ENCODE assay signal across 1 cellular context in genomic region chr12:123232807-123233504, GRCh38.
TF ChIP-seq lines count a peak whose summit lies in the region.

A gene with protein sequence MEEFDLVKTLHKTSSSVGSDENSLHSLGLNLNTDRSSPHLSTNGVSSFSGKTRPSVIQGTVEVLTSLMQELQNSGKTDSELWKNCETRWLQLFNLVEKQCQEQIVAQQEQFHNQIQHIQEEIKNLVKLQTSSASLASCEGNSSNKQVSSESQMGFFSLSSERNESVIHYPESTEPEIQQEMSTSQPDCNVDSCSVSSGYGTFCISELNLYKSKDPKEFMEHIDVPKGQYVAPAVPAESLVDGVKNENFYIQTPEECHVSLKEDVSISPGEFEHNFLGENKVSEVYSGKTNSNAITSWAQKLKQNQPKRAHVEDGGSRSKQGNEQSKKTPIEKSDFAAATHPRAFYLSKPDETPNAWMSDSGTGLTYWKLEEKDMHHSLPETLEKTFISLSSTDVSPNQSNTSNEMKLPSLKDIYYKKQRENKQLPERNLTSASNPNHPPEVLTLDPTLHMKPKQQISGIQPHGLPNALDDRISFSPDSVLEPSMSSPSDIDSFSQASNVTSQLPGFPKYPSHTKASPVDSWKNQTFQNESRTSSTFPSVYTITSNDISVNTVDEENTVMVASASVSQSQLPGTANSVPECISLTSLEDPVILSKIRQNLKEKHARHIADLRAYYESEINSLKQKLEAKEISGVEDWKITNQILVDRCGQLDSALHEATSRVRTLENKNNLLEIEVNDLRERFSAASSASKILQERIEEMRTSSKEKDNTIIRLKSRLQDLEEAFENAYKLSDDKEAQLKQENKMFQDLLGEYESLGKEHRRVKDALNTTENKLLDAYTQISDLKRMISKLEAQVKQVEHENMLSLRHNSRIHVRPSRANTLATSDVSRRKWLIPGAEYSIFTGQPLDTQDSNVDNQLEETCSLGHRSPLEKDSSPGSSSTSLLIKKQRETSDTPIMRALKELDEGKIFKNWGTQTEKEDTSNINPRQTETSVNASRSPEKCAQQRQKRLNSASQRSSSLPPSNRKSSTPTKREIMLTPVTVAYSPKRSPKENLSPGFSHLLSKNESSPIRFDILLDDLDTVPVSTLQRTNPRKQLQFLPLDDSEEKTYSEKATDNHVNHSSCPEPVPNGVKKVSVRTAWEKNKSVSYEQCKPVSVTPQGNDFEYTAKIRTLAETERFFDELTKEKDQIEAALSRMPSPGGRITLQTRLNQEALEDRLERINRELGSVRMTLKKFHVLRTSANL (minus strand): TSS chr12:123233141. CDS start chr12:123230364, 2,777 bp downstream.
Gene MTRFR (plus strand): TSS chr12:123233436. CDS start chr12:123253675, 20,239 bp downstream.

TF ChIP-seq in K562, 482 proteins besides CTCF, POLR2A, EP300 and RAD21 (continued from another document):
- TF ChIP-seq, protein P1, sequence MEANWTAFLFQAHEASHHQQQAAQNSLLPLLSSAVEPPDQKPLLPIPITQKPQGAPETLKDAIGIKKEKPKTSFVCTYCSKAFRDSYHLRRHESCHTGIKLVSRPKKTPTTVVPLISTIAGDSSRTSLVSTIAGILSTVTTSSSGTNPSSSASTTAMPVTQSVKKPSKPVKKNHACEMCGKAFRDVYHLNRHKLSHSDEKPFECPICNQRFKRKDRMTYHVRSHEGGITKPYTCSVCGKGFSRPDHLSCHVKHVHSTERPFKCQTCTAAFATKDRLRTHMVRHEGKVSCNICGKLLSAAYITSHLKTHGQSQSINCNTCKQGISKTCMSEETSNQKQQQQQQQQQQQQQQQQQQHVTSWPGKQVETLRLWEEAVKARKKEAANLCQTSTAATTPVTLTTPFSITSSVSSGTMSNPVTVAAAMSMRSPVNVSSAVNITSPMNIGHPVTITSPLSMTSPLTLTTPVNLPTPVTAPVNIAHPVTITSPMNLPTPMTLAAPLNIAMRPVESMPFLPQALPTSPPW (CRISPR knock-in tag; IDR thresholded peaks at IDR 0.05) = peak; percentile 84
- TF ChIP-seq GATAD2A (IDR thresholded peaks at IDR 0.05) (no peak), CBFA2T2 (conservative IDR thresholded peaks at IDR 0.05) (no peak), HSF4 (CRISPR knock-in tag; IDR thresholded peaks at IDR 0.05; ENCODE audit: borderline replicate concordance) (no peak), IFI16 (CRISPR knock-in tag; IDR thresholded peaks at IDR 0.05) (no peak), HMGN3 (IDR thresholded peaks at IDR 0.05; ENCODE audit: borderline replicate concordance, extremely low read depth, insufficient read length, low read depth, low read length) (peak; percentile 86), SREBF2 (CRISPR knock-in tag; IDR thresholded peaks at IDR 0.05) (no peak), HDAC6 (IDR thresholded peaks at IDR 0.05; ENCODE audit: low read depth, low read length) (0 out of 2 replicates have a peak, but pooled peaks have one; percentile 42), EHMT2 (IDR thresholded peaks at IDR 0.05) (no peak)
- TF ChIP-seq, protein P2, sequence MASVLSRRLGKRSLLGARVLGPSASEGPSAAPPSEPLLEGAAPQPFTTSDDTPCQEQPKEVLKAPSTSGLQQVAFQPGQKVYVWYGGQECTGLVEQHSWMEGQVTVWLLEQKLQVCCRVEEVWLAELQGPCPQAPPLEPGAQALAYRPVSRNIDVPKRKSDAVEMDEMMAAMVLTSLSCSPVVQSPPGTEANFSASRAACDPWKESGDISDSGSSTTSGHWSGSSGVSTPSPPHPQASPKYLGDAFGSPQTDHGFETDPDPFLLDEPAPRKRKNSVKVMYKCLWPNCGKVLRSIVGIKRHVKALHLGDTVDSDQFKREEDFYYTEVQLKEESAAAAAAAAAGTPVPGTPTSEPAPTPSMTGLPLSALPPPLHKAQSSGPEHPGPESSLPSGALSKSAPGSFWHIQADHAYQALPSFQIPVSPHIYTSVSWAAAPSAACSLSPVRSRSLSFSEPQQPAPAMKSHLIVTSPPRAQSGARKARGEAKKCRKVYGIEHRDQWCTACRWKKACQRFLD (CRISPR knock-in tag; IDR thresholded peaks at IDR 0.05) = peak; percentile 82
- TF ChIP-seq, protein P3, sequence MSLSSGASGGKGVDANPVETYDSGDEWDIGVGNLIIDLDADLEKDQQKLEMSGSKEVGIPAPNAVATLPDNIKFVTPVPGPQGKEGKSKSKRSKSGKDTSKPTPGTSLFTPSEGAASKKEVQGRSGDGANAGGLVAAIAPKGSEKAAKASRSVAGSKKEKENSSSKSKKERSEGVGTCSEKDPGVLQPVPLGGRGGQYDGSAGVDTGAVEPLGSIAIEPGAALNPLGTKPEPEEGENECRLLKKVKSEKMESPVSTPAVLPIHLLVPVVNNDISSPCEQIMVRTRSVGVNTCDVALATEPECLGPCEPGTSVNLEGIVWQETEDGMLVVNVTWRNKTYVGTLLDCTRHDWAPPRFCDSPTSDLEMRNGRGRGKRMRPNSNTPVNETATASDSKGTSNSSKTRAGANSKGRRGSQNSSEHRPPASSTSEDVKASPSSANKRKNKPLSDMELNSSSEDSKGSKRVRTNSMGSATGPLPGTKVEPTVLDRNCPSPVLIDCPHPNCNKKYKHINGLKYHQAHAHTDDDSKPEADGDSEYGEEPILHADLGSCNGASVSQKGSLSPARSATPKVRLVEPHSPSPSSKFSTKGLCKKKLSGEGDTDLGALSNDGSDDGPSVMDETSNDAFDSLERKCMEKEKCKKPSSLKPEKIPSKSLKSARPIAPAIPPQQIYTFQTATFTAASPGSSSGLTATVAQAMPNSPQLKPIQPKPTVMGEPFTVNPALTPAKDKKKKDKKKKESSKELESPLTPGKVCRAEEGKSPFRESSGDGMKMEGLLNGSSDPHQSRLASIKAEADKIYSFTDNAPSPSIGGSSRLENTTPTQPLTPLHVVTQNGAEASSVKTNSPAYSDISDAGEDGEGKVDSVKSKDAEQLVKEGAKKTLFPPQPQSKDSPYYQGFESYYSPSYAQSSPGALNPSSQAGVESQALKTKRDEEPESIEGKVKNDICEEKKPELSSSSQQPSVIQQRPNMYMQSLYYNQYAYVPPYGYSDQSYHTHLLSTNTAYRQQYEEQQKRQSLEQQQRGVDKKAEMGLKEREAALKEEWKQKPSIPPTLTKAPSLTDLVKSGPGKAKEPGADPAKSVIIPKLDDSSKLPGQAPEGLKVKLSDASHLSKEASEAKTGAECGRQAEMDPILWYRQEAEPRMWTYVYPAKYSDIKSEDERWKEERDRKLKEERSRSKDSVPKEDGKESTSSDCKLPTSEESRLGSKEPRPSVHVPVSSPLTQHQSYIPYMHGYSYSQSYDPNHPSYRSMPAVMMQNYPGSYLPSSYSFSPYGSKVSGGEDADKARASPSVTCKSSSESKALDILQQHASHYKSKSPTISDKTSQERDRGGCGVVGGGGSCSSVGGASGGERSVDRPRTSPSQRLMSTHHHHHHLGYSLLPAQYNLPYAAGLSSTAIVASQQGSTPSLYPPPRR (CRISPR knock-in tag; IDR thresholded peaks at IDR 0.05; ENCODE audit: borderline replicate concordance) = 0 out of 2 replicates have a peak, but pooled peaks have one; percentile 10
- TF ChIP-seq, protein P4, sequence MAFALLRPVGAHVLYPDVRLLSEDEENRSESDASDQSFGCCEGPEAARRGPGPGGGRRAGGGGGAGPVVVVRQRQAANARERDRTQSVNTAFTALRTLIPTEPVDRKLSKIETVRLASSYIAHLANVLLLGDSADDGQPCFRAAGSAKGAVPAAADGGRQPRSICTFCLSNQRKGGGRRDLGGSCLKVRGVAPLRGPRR (CRISPR knock-in tag; IDR thresholded peaks at IDR 0.05) = no peak
TF ChIP-seq in K562: peak in this region for 188.
